Comparison of ENCODE assay signal across 14 cellular contexts in genomic region chr6:163289445-163289844, GRCh38.
DNase-seq lines count a peak whose midpoint lies in the region; ATAC-seq and TF ChIP-seq lines count a peak whose summit lies in the region.
"Had no signal": no experiment of that assay in that cellular context is flagged by ENCODE, and none has a peak within 500 bp of the region (broad histone marks: within the 10 kb centered on the region; RNA-seq: fewer than 3 reads in every experiment).

No MANE protein-coding gene starts in this region.

- H3K79me1 ChIP-seq in neuronal stem cell (ENCODE audit: low read depth, low read length), result no peaks in the 10 kb centered on the region

- no peak overlapping the region for H2BK5ac ChIP-seq in neuronal stem cell (ENCODE audit: low read length)

- H3K4me3 ChIP-seq in heart left ventricle, result no peak overlapping the region
- H3K4me3 ChIP-seq in left ventricle myocardium inferior, result peak overlapping the region; percentile 14
- no peak overlapping the region for H3K4me3 ChIP-seq in neuronal stem cell (ENCODE audit: low read length in 2 of 2)
- H3K4me3 ChIP-seq in WERI-Rb-1 (ENCODE audit: low read depth, low read length), result no peak overlapping the region
- H3K4me3 ChIP-seq: GM23248, HAP-1 had no signal

- peak; percentile 76 to 91 (median 90) for ATAC-seq in heart left ventricle

- no peaks in the 10 kb centered on the region for H3K4me1 Mint-ChIP-seq in activated CD4-positive, alpha-beta T cell treated with anti-CD3 and anti-CD28 coated beads, Interleukin-2, amount 10 ng/mL, durations not matched to agents 7 days and 5 days

- no peak overlapping the region for H3K4ac ChIP-seq in neuronal stem cell (ENCODE audit: low read length)

- H2BK120ac ChIP-seq in neuronal stem cell (ENCODE audit: low read depth, low read length), result no peak overlapping the region

- no peak overlapping the region for H3K4me3 Mint-ChIP-seq in activated CD4-positive, alpha-beta T cell treated with anti-CD3 and anti-CD28 coated beads, Interleukin-2, amount 10 ng/mL, durations not matched to agents 7 days and 5 days
- H3K4me3 Mint-ChIP-seq: CD4-positive, alpha-beta T cell had no signal

- TF ChIP-seq POLR2A in heart left ventricle (IDR thresholded peaks at IDR 0.05), result no peak

- H2AK5ac ChIP-seq in neuronal stem cell (ENCODE audit: low read depth, low read length), result no peak overlapping the region

- H2BK15ac ChIP-seq in neuronal stem cell (ENCODE audit: low read length), result no peak overlapping the region

- H3K27ac ChIP-seq in heart left ventricle (peak overlapping the region; percentile 47 to 86 (median 84)), left ventricle myocardium inferior (replicated peaks) (peak overlapping the region; percentile 93), neuronal stem cell (replicated peaks; ENCODE audit: low read length) (no peak overlapping the region), WERI-Rb-1 (no peak overlapping the region)
- H3K27ac ChIP-seq: C4-2B, GM23248, HL-60 had no signal

- intact Hi-C loops in heart left ventricle (cut with DNase I), result loop anchor here in 2 of 10 donors (5.0 to 10.0 kb wide), 2 partner anchors 77 to 125 kb away; partner anchors contain the start of gene QKI (in 1 of the 2)
- intact Hi-C loops in left ventricle myocardium inferior (cut with micrococcal nuclease), result no loop called here

- POLR2A ChIA-PET in activated CD4-positive, alpha-beta T cell treated with anti-CD3 and anti-CD28 coated beads, Interleukin-2, amount 10 ng/mL, durations not matched to agents 7 days and 5 days (lab: Charles Lee), result no interaction called here

- no peaks in the 10 kb centered on the region for H3K9me3 ChIP-seq in heart left ventricle
- H3K9me3 ChIP-seq in left ventricle myocardium inferior (replicated peaks), result no peaks in the 10 kb centered on the region
- peaks cover 0 to 2% of the 10 kb centered on the region in 2 donors for H3K9me3 ChIP-seq in neuronal stem cell (replicated peaks in 1 of 2; ENCODE audit: control insufficient read depth in 2 of 2, insufficient read depth in 1 of 2, low read depth in 1 of 2, low read length in 2 of 2)
- no peaks in the 10 kb centered on the region for H3K9me3 ChIP-seq in WERI-Rb-1 (ENCODE audit: severe bottlenecking)
- H3K9me3 ChIP-seq: Caco-2, HAP-1 had no signal

- H3K14ac ChIP-seq in neuronal stem cell (ENCODE audit: low read length), result no peak overlapping the region

- no peaks in the 10 kb centered on the region for H3K9me3 Mint-ChIP-seq in activated CD4-positive, alpha-beta T cell treated with anti-CD3 and anti-CD28 coated beads, Interleukin-2, amount 10 ng/mL, durations not matched to agents 7 days and 5 days
- H3K9me3 Mint-ChIP-seq: CD4-positive, alpha-beta T cell had no signal

- H3K27ac Mint-ChIP-seq in activated CD4-positive, alpha-beta T cell treated with anti-CD3 and anti-CD28 coated beads, Interleukin-2, amount 10 ng/mL, durations not matched to agents 7 days and 5 days, result no peak overlapping the region
- H3K27ac Mint-ChIP-seq: CD4-positive, alpha-beta T cell had no signal

- H3K9ac ChIP-seq in neuronal stem cell (ENCODE audit: low read depth, low read length, poor library complexity), result no peak overlapping the region
- H3K9ac ChIP-seq: GM23248 had no signal

- no peak overlapping the region for H2AFZ ChIP-seq in neuronal stem cell (ENCODE audit: low read length)
- H2AFZ ChIP-seq: GM23248 had no signal

- H3K27me3 Mint-ChIP-seq in activated CD4-positive, alpha-beta T cell treated with anti-CD3 and anti-CD28 coated beads, Interleukin-2, amount 10 ng/mL, durations not matched to agents 7 days and 5 days, result no peaks in the 10 kb centered on the region
- H3K27me3 Mint-ChIP-seq: CD4-positive, alpha-beta T cell had no signal

- H3K36me3 ChIP-seq in heart left ventricle (no peaks in the 10 kb centered on the region), left ventricle myocardium inferior (no peaks in the 10 kb centered on the region), neuronal stem cell (replicated peaks in 1 of 2; ENCODE audit: control insufficient read depth in 2 of 2, insufficient read depth in 2 of 2, low read length in 2 of 2) (no peaks in the 10 kb centered on the region), WERI-Rb-1 (no peaks in the 10 kb centered on the region)
- H3K36me3 ChIP-seq: HAP-1 had no signal

- no peaks in the 10 kb centered on the region for H3K27me3 ChIP-seq in heart left ventricle
- H3K27me3 ChIP-seq in left ventricle myocardium inferior (ENCODE audit: low read depth), result no peaks in the 10 kb centered on the region
- H3K27me3 ChIP-seq in neuronal stem cell (ENCODE audit: control insufficient read depth in 3 of 3, insufficient read depth in 3 of 3, low read depth in 1 of 3, low read length in 3 of 3), result no peaks in the 10 kb centered on the region
- no peaks in the 10 kb centered on the region for H3K27me3 ChIP-seq in WERI-Rb-1 (ENCODE audit: insufficient read depth, low read depth, severe bottlenecking)

- no peak overlapping the region for H2BK12ac ChIP-seq in neuronal stem cell (ENCODE audit: low read length)

- H4K91ac ChIP-seq in neuronal stem cell (ENCODE audit: low read depth, low read length, poor library complexity), result no peak overlapping the region

- peak overlapping the region; percentile 31 for H3K18ac ChIP-seq in neuronal stem cell (ENCODE audit: low read length)

- TF ChIP-seq CTCF in heart left ventricle (IDR thresholded peaks at IDR 0.05), result no peak
- no peak for TF ChIP-seq CTCF in left ventricle myocardium inferior (IDR thresholded peaks at IDR 0.05; ENCODE audit: borderline replicate concordance)
- no peak for TF ChIP-seq CTCF in WERI-Rb-1 (IDR thresholded peaks at IDR 0.05; ENCODE audit: low read depth, low read length)

- WGBS in heart left ventricle, 4 donors, result 39 to 72% (median 57%) methylated on average over 4 of the region's 4 CpGs
- WGBS in neuronal stem cell (ENCODE audit: extremely low coverage in 2 of 2, insufficient read length in 2 of 2, insufficient replicate concordance in 1 of 2), 2 donors, result no CpG with 5 or more reads among the region's 4 CpGs

- no peaks in the 10 kb centered on the region for H3K36me3 Mint-ChIP-seq in activated CD4-positive, alpha-beta T cell treated with anti-CD3 and anti-CD28 coated beads, Interleukin-2, amount 10 ng/mL, durations not matched to agents 7 days and 5 days (ENCODE audit: low read depth)

- CTCF ChIA-PET in activated CD4-positive, alpha-beta T cell treated with anti-CD3 and anti-CD28 coated beads, Interleukin-2, amount 10 ng/mL, durations not matched to agents 7 days and 5 days (lab: Charles Lee), result no interaction called here

- H3K4me1 ChIP-seq in heart left ventricle (peaks cover 0 to 15% (median under 1%) of the 10 kb centered on the region in 12 donors), left ventricle myocardium inferior (peaks cover 28% of the 10 kb centered on the region), neuronal stem cell (ENCODE audit: control insufficient read depth in 2 of 2, insufficient read depth in 1 of 2, low read depth in 1 of 2, low read length in 2 of 2) (peaks cover 0 to 2% of the 10 kb centered on the region in 2 donors)
- H3K4me1 ChIP-seq: Caco-2, HAP-1 had no signal

- H4K8ac ChIP-seq in neuronal stem cell (ENCODE audit: low read depth, low read length), result no peak overlapping the region

- H3K4me2 ChIP-seq in neuronal stem cell (ENCODE audit: insufficient read depth, low read length, poor library complexity, severe bottlenecking), result no peak overlapping the region

- no peak overlapping the region for H3K23ac ChIP-seq in neuronal stem cell (ENCODE audit: low read depth, low read length, poor library complexity)

- peak in 2 of 5 donors; percentile 56 to 74 for DNase-seq in heart left ventricle
- DNase-seq in left ventricle myocardium inferior, result peak; percentile 51
- no peak for DNase-seq in neuronal stem cell (ENCODE audit: low spot score)
- no peak for DNase-seq in SKM-1 (lab: John Stamatoyannopoulos, UW; ENCODE audit: unreplicated experiment)
- no peak for DNase-seq in WERI-Rb-1
- no peak for DNase-seq in retina
- DNase-seq in activated CD4-positive, alpha-beta T cell treated with anti-CD3 and anti-CD28 coated beads, Interleukin-2, amount 10 ng/mL, durations not matched to agents 7 days and 5 days, result no peak
- DNase-seq: ACHN; Caco-2; CD4-positive, alpha-beta T cell; GM23248 had no signal

Comparison
In these comparisons a context has a peak if more than half of its experiments do, and no peak if none do; other contexts are left out.
1. H3K27ac ChIP-seq: peak in heart left ventricle (12 of 12) and left ventricle myocardium inferior (single experiment); none in neuronal stem cell (single experiment) and WERI-Rb-1 (single experiment).